Comparison of ENCODE assay signal across 12 cellular contexts in the genomic region with DNA sequence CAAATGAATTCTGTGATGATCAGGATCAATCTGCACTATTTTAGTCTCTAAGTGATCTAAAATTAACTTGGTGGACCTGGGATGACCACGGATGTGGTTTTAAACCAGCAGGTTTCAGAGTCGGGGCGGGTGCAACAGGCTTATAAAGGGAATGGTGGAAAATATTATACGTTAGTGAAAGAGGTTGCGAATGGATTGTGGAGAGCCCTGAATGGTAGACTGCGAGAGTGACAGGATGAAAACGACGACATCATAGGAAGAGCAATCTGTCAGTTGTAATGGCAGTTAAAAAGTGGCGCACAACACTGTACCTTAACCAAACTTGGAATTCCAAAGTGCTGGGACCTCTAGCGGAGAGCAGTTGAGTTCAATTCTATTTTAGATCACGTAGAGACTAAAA. TPM values are rescaled to one million over a fixed set of nuclear protein-coding genes. Genes with fewer than 3 reads are reported as not detected.
A peak's percentile ranks its signal among the peaks of the same experiment; 100 is the strongest.
DNase-seq lines count a peak whose midpoint lies in the region; ATAC-seq, FAIRE-seq and TF ChIP-seq lines count a peak whose summit lies in the region.
"Had no signal": no experiment of that assay in that cellular context is flagged by ENCODE, and none has a peak within 500 bp of the region (broad histone marks: within the 10 kb centered on the region; RNA-seq: fewer than 3 reads in every experiment).

No MANE protein-coding gene starts in this region.

- no peaks in the 10 kb centered on the region for H3K9me3 Mint-ChIP-seq in T-helper 1 cell treated with Interleukin-12 subunit alpha and Interleukin-12 subunit beta and Interleukin-4 antibody, amounts not matched to agents 30 μg/mL and 1 μg/mL, for 36 hours
- H3K9me3 Mint-ChIP-seq in activated T-helper 2 cell treated with anti-CD3 and anti-CD28 coated beads, Interferon-gamma antibody, Interleukin-2, Interleukin-4, amounts not matched to agents 10 μg/mL and 5 μg/mL and 100 μg/mL, durations not matched to agents 14 hours and 24 hours and 36 hours = peaks cover 3% of the 10 kb centered on the region
- H3K9me3 Mint-ChIP-seq in nephron = no peaks in the 10 kb centered on the region

- TF ChIP-seq POLR2A in GM12891 (IDR thresholded peaks at IDR 0.05; ENCODE audit: low read depth, low read length) = no peak

- intact Hi-C loops in activated T-helper 2 cell treated with anti-CD3 and anti-CD28 coated beads, Interferon-gamma antibody, Interleukin-2, Interleukin-4, amounts not matched to agents 10 μg/mL and 5 μg/mL and 100 μg/mL, durations not matched to agents 14 hours and 24 hours and 36 hours (cut with micrococcal nuclease) = loop anchor here (5.0 kb wide), 1 partner anchor 36 kb away; a partner anchor contains a TSS

- H3K4me1 Mint-ChIP-seq in T-helper 1 cell treated with Interleukin-12 subunit alpha and Interleukin-12 subunit beta and Interleukin-4 antibody, amounts not matched to agents 30 μg/mL and 1 μg/mL, for 36 hours (ENCODE audit: low read depth) = peaks cover 24% of the 10 kb centered on the region
- peaks cover 17% of the 10 kb centered on the region for H3K4me1 Mint-ChIP-seq in activated T-helper 2 cell treated with anti-CD3 and anti-CD28 coated beads, Interferon-gamma antibody, Interleukin-2, Interleukin-4, amounts not matched to agents 10 μg/mL and 5 μg/mL and 100 μg/mL, durations not matched to agents 14 hours and 24 hours and 36 hours (ENCODE audit: low read depth)
- peaks cover 21% of the 10 kb centered on the region for H3K4me1 Mint-ChIP-seq in nephron

- no peaks in the 10 kb centered on the region for H3K27me3 Mint-ChIP-seq in T-helper 1 cell treated with Interleukin-12 subunit alpha and Interleukin-12 subunit beta and Interleukin-4 antibody, amounts not matched to agents 30 μg/mL and 1 μg/mL, for 36 hours (ENCODE audit: low read depth)
- H3K27me3 Mint-ChIP-seq in activated T-helper 2 cell treated with anti-CD3 and anti-CD28 coated beads, Interferon-gamma antibody, Interleukin-2, Interleukin-4, amounts not matched to agents 10 μg/mL and 5 μg/mL and 100 μg/mL, durations not matched to agents 14 hours and 24 hours and 36 hours (ENCODE audit: low read depth) = no peaks in the 10 kb centered on the region
- no peaks in the 10 kb centered on the region for H3K27me3 Mint-ChIP-seq in nephron (ENCODE audit: low read depth)

- H3K4me3 Mint-ChIP-seq in T-helper 1 cell treated with Interleukin-12 subunit alpha and Interleukin-12 subunit beta and Interleukin-4 antibody, amounts not matched to agents 30 μg/mL and 1 μg/mL, for 36 hours = peak overlapping the region; percentile 77
- H3K4me3 Mint-ChIP-seq in activated T-helper 2 cell treated with anti-CD3 and anti-CD28 coated beads, Interferon-gamma antibody, Interleukin-2, Interleukin-4, amounts not matched to agents 10 μg/mL and 5 μg/mL and 100 μg/mL, durations not matched to agents 14 hours and 24 hours and 36 hours (ENCODE audit: low read depth) = peak overlapping the region; percentile 75
- H3K4me3 Mint-ChIP-seq in nephron = peak overlapping the region; percentile 72 to 82 (median 81)

- TF ChIP-seq CTCF in nephron (IDR thresholded peaks at IDR 0.05; ENCODE audit: unreplicated experiment in 3 of 3) = no peak

- DNase-seq in T-helper 1 cell = no peak
- no peak for DNase-seq in GM12891 (ENCODE audit: insufficient read length, low spot score)
- DNase-seq in activated T-helper 2 cell treated with anti-CD3 and anti-CD28 coated beads, Interferon-gamma antibody, Interleukin-2, Interleukin-4, amounts not matched to agents 10 μg/mL and 5 μg/mL and 100 μg/mL, durations not matched to agents 14 hours and 24 hours and 36 hours (ENCODE audit: low spot score) = no peak
- DNase-seq in NCI-H1417 (lab: John Stamatoyannopoulos, UW) = no peak
- DNase-seq in inferior parietal cortex (ENCODE audit: extremely low spot score) = no peak
- DNase-seq: NCI-H2171; stimulated activated CD4-positive, alpha-beta T cell treated with anti-CD3 and anti-CD28 coated beads, Interleukin-4, amount 100 ng/mL, for 4 hours; WERI-Rb-1 had no signal

- peaks cover 16% of the 10 kb centered on the region for H3K36me3 Mint-ChIP-seq in T-helper 1 cell treated with Interleukin-12 subunit alpha and Interleukin-12 subunit beta and Interleukin-4 antibody, amounts not matched to agents 30 μg/mL and 1 μg/mL, for 36 hours (ENCODE audit: low read depth)
- peaks cover 29% of the 10 kb centered on the region for H3K36me3 Mint-ChIP-seq in activated T-helper 2 cell treated with anti-CD3 and anti-CD28 coated beads, Interferon-gamma antibody, Interleukin-2, Interleukin-4, amounts not matched to agents 10 μg/mL and 5 μg/mL and 100 μg/mL, durations not matched to agents 14 hours and 24 hours and 36 hours (ENCODE audit: low read depth)
- H3K36me3 Mint-ChIP-seq in nephron (ENCODE audit: low read depth) = peaks cover 18% of the 10 kb centered on the region

- peak; percentile 43 for FAIRE-seq in GM12891 (lab: Jason Lieb, UNC)

- H3K27ac Mint-ChIP-seq in T-helper 1 cell treated with Interleukin-12 subunit alpha and Interleukin-12 subunit beta and Interleukin-4 antibody, amounts not matched to agents 30 μg/mL and 1 μg/mL, for 36 hours = no peak overlapping the region
- H3K27ac Mint-ChIP-seq in activated T-helper 2 cell treated with anti-CD3 and anti-CD28 coated beads, Interferon-gamma antibody, Interleukin-2, Interleukin-4, amounts not matched to agents 10 μg/mL and 5 μg/mL and 100 μg/mL, durations not matched to agents 14 hours and 24 hours and 36 hours = peak overlapping the region; percentile 71
- peak overlapping the region; percentile 9 to 69 (median 44) for H3K27ac Mint-ChIP-seq in nephron

- ATAC-seq in GM18858 (IDR thresholded peaks at IDR 0.05; ENCODE audit: unreplicated experiment) = no peak
- ATAC-seq: left colon had no signal

TF ChIP-seq in GM12891, 5 proteins besides CTCF, POLR2A, EP300 and RAD21:
- TF ChIP-seq TAF1 (IDR thresholded peaks at IDR 0.05; ENCODE audit: low read depth, low read length) = no peak
- TF ChIP-seq POU2F2 (IDR thresholded peaks at IDR 0.05; ENCODE audit: low read depth, low read length) = no peak
- TF ChIP-seq PAX5 (IDR thresholded peaks at IDR 0.05; ENCODE audit: insufficient read depth, low read length, severe bottlenecking) = no peak
- TF ChIP-seq SPI1 (IDR thresholded peaks at IDR 0.05; ENCODE audit: low read depth, low read length) = no peak
- no peak for TF ChIP-seq POLR2AphosphoS5 (IDR thresholded peaks at IDR 0.05; ENCODE audit: low read depth, low read length)

RNA-seq across cellular contexts. Expression of a gene that starts 1.2 kb away (rescaled TPM):
- 107 TPM for polyA plus RNA-seq in GM12891 (2012; ENCODE audit: low read depth, missing spikeins)
- total RNA-seq in activated T-helper 2 cell treated with anti-CD3 and anti-CD28 coated beads, Interferon-gamma antibody, Interleukin-2, Interleukin-4, amounts not matched to agents 10 μg/mL and 5 μg/mL and 100 μg/mL, durations not matched to agents 14 hours and 24 hours and 36 hours = 201 and 204 TPM in 2 replicates

RNA-seq across cellular contexts. Expression of a gene that starts 37.4 kb away (rescaled TPM):
- 16.1 TPM for polyA plus RNA-seq in GM12891 (2012; ENCODE audit: low read depth, missing spikeins)
- total RNA-seq in activated T-helper 2 cell treated with anti-CD3 and anti-CD28 coated beads, Interferon-gamma antibody, Interleukin-2, Interleukin-4, amounts not matched to agents 10 μg/mL and 5 μg/mL and 100 μg/mL, durations not matched to agents 14 hours and 24 hours and 36 hours = 56.0 and 61.9 TPM in 2 replicates
